12 cellular contexts compared by ENCODE assay signal in genomic region chr15:40088929-40089755, GRCh38. TPM values are rescaled to one million over a fixed set of nuclear protein-coding genes. Genes with fewer than 3 reads are reported as not detected.
DNase-seq lines count a peak whose midpoint lies in the region; ATAC-seq and TF ChIP-seq lines count a peak whose summit lies in the region.
"Had no signal": no experiment of that assay in that cellular context is flagged by ENCODE, and none has a peak within 500 bp of the region (broad histone marks: within the 10 kb centered on the region; RNA-seq: fewer than 3 reads in every experiment).

No MANE protein-coding gene starts in this region.

- H3K27me3 ChIP-seq in Caco-2 (replicated peaks; ENCODE audit: control insufficient read depth, insufficient read depth, low read length) (no peaks in the 10 kb centered on the region), neuronal stem cell (ENCODE audit: control insufficient read depth in 3 of 3, insufficient read depth in 3 of 3, low read depth in 1 of 3, low read length in 3 of 3) (peaks cover 0 to 21% (median 0%) of the 10 kb centered on the region in 3 experiments), lower lobe of right lung (ENCODE audit: low read depth) (no peaks in the 10 kb centered on the region)

- no peak overlapping the region for H2AK5ac ChIP-seq in neuronal stem cell (ENCODE audit: low read depth, low read length)

- H3K9me3 Mint-ChIP-seq in Caco-2 (ENCODE audit: unreplicated experiment) = no peaks in the 10 kb centered on the region
- H3K9me3 Mint-ChIP-seq in natural killer cell treated with Interleukin-12 subunit alpha and Interleukin-12 subunit beta and Interleukin-15 and Interleukin-18, amount 100 ng/mL, for 72 hours = no peaks in the 10 kb centered on the region
- H3K9me3 Mint-ChIP-seq: activated CD4-positive, alpha-beta memory T cell treated with anti-CD3 and anti-CD28 coated beads for 36 hours; activated naive CD4-positive, alpha-beta T cell treated with anti-CD3 and anti-CD28 coated beads, Interleukin-2, amount 10 ng/mL, durations not matched to agents 7 days and 5 days had no signal

- no peak overlapping the region for H3K4ac ChIP-seq in neuronal stem cell (ENCODE audit: low read length)

- H3K4me3 ChIP-seq in Caco-2 (ENCODE audit: low read depth, low read length) (no peak overlapping the region), neuronal stem cell (ENCODE audit: low read length in 2 of 2) (peak overlapping the region in 1 of 2 donors; percentile 11), lower lobe of right lung (no peak overlapping the region)
- H3K4me3 ChIP-seq: dorsolateral prefrontal cortex had no signal

- no TSS peak for BruUV-seq in Caco-2 (replicated peaks; lab: Mats Ljungman, UMichigan)

- H3K14ac ChIP-seq in neuronal stem cell (ENCODE audit: low read length) = no peak overlapping the region

- H2BK12ac ChIP-seq in neuronal stem cell (ENCODE audit: low read length) = no peak overlapping the region

- H3K36me3 ChIP-seq in Caco-2 (ENCODE audit: control insufficient read depth, insufficient read depth, low read length) = peaks cover 7% of the 10 kb centered on the region
- no peaks in the 10 kb centered on the region for H3K36me3 ChIP-seq in neuronal stem cell (replicated peaks in 1 of 2; ENCODE audit: control insufficient read depth in 2 of 2, insufficient read depth in 2 of 2, low read length in 2 of 2)
- peaks cover 25% of the 10 kb centered on the region for H3K36me3 ChIP-seq in lower lobe of right lung

- no peak overlapping the region for H4K91ac ChIP-seq in neuronal stem cell (ENCODE audit: low read depth, low read length, poor library complexity)

- no peak overlapping the region for H3K9ac ChIP-seq in neuronal stem cell (ENCODE audit: low read depth, low read length, poor library complexity)

- no peak for TF ChIP-seq CTCF in Caco-2 (IDR thresholded peaks at IDR 0.05; ENCODE audit: insufficient read depth in 1 of 2, low read depth in 1 of 2, low read length in 1 of 2, severe bottlenecking in 1 of 2, unreplicated experiment in 1 of 2)
- no peak for TF ChIP-seq CTCF in lower lobe of right lung (IDR thresholded peaks at IDR 0.05)

- intact Hi-C loops in Caco-2 (cut with micrococcal nuclease; ENCODE audit: unreplicated experiment) (loop anchor here (1.0 kb wide), 3 partner anchors 9 to 44 kb away; no protein-coding TSS in a partner anchor), lower lobe of right lung (cut with DNase I) (no loop called here)

- H3K79me1 ChIP-seq in neuronal stem cell (ENCODE audit: low read depth, low read length) = no peaks in the 10 kb centered on the region

- peaks cover 83% of the 10 kb centered on the region for H3K4me1 ChIP-seq in Caco-2
- peaks cover 56 to 65% of the 10 kb centered on the region in 2 donors for H3K4me1 ChIP-seq in neuronal stem cell (ENCODE audit: control insufficient read depth in 2 of 2, insufficient read depth in 1 of 2, low read depth in 1 of 2, low read length in 2 of 2)
- peaks cover 45% of the 10 kb centered on the region for H3K4me1 ChIP-seq in lower lobe of right lung

- POLR2A ChIA-PET in Caco-2 (lab: Charles Lee) = interaction anchor here (1.1 to 1.6 kb wide), 3 partner anchors 9 to 18 kb away, joined by 4 to 16 read pairs (median 9); no protein-coding TSS in a partner anchor

- H3K9me3 ChIP-seq in Caco-2 (no peaks in the 10 kb centered on the region), neuronal stem cell (replicated peaks in 1 of 2; ENCODE audit: control insufficient read depth in 2 of 2, insufficient read depth in 1 of 2, low read depth in 1 of 2, low read length in 2 of 2) (no peaks in the 10 kb centered on the region), lower lobe of right lung (no peaks in the 10 kb centered on the region)

- peak overlapping the region; percentile 90 for H3K27ac Mint-ChIP-seq in Caco-2 (ENCODE audit: unreplicated experiment)
- no peak overlapping the region for H3K27ac Mint-ChIP-seq in natural killer cell treated with Interleukin-12 subunit alpha and Interleukin-12 subunit beta and Interleukin-15 and Interleukin-18, amount 100 ng/mL, for 72 hours
- H3K27ac Mint-ChIP-seq: activated CD4-positive, alpha-beta memory T cell treated with anti-CD3 and anti-CD28 coated beads for 36 hours; activated naive CD4-positive, alpha-beta T cell treated with anti-CD3 and anti-CD28 coated beads, Interleukin-2, amount 10 ng/mL, durations not matched to agents 7 days and 5 days had no signal

- no peak overlapping the region for H2BK15ac ChIP-seq in neuronal stem cell (ENCODE audit: low read length)

- H4K8ac ChIP-seq in neuronal stem cell (ENCODE audit: low read depth, low read length) = no peak overlapping the region

- peak overlapping the region; percentile 44 for H2AFZ ChIP-seq in neuronal stem cell (ENCODE audit: low read length)

- peaks cover 41% of the 10 kb centered on the region for H3K4me1 Mint-ChIP-seq in Caco-2 (ENCODE audit: low read depth, unreplicated experiment)
- H3K4me1 Mint-ChIP-seq in natural killer cell treated with Interleukin-12 subunit alpha and Interleukin-12 subunit beta and Interleukin-15 and Interleukin-18, amount 100 ng/mL, for 72 hours (ENCODE audit: low read depth in 2 of 2) = no peaks in the 10 kb centered on the region

- WGBS in neuronal stem cell (ENCODE audit: extremely low coverage in 2 of 2, insufficient read length in 2 of 2, insufficient replicate concordance in 1 of 2), 2 donors = no CpG with 5 or more reads among the region's 7 CpGs

- CTCF ChIA-PET in Caco-2 (lab: Charles Lee) = interaction anchor here (0.7 to 1.7 kb wide), 9 partner anchors 8 to 128 kb away, joined by 3 to 10 read pairs (median 3); no protein-coding TSS in a partner anchor

- DNase-seq in Caco-2 (peak; percentile 80 to 83), NCI-H2227 treated with DMSO at 0.1 percent for 48 hours (lab: John Stamatoyannopoulos, UW) (peak; percentile 27), ecto neural progenitor cell (ENCODE audit: low spot score) (peak; percentile 89), neuronal stem cell (ENCODE audit: low spot score) (no peak), NCI-H1694 treated with DMSO at 0.1 percent for 48 hours (lab: John Stamatoyannopoulos, UW) (no peak), lower lobe of right lung (no peak)
- no peak for DNase-seq in natural killer cell treated with Interleukin-12 subunit alpha and Interleukin-12 subunit beta and Interleukin-15 and Interleukin-18, amount 100 ng/mL, for 72 hours (ENCODE audit: low spot score)
- DNase-seq: activated CD4-positive, alpha-beta memory T cell treated with anti-CD3 and anti-CD28 coated beads for 36 hours; activated naive CD4-positive, alpha-beta T cell treated with anti-CD3 and anti-CD28 coated beads, Interleukin-2, amount 10 ng/mL, durations not matched to agents 7 days and 5 days; NCI-H524 treated with DMSO at 0.1 percent for 48 hours had no signal

- no peaks in the 10 kb centered on the region for H3K27me3 Mint-ChIP-seq in Caco-2 (ENCODE audit: insufficient read depth, unreplicated experiment)
- peaks cover 0 to 3% of the 10 kb centered on the region in 2 donors for H3K27me3 Mint-ChIP-seq in natural killer cell treated with Interleukin-12 subunit alpha and Interleukin-12 subunit beta and Interleukin-15 and Interleukin-18, amount 100 ng/mL, for 72 hours

- H3K4me2 ChIP-seq in neuronal stem cell (ENCODE audit: insufficient read depth, low read length, poor library complexity, severe bottlenecking) = peak overlapping the region; percentile 41

- peak overlapping the region; percentile 81 for H3K18ac ChIP-seq in neuronal stem cell (ENCODE audit: low read length)

- ATAC-seq in lower lobe of right lung (no peak), GM21367 (IDR thresholded peaks at IDR 0.05; ENCODE audit: unreplicated experiment) (no peak)
- no peak for ATAC-seq in natural killer cell treated with Interleukin-12 subunit alpha and Interleukin-12 subunit beta and Interleukin-15 and Interleukin-18, amount 100 ng/mL, for 72 hours

- H3K27ac ChIP-seq in neuronal stem cell (replicated peaks; ENCODE audit: low read length) = peak overlapping the region; percentile 37
- no peak overlapping the region for H3K27ac ChIP-seq in lower lobe of right lung
- H3K27ac ChIP-seq: dorsolateral prefrontal cortex had no signal

- H2BK5ac ChIP-seq in neuronal stem cell (ENCODE audit: low read length) = no peak overlapping the region

- no peak overlapping the region for H2BK120ac ChIP-seq in neuronal stem cell (ENCODE audit: low read depth, low read length)

- no peak overlapping the region for H3K23ac ChIP-seq in neuronal stem cell (ENCODE audit: low read depth, low read length, poor library complexity)

- H3K36me3 Mint-ChIP-seq in Caco-2 (ENCODE audit: insufficient read depth, unreplicated experiment) = peaks cover 51% of the 10 kb centered on the region
- H3K36me3 Mint-ChIP-seq in natural killer cell treated with Interleukin-12 subunit alpha and Interleukin-12 subunit beta and Interleukin-15 and Interleukin-18, amount 100 ng/mL, for 72 hours = no peaks in the 10 kb centered on the region
- H3K36me3 Mint-ChIP-seq: activated CD4-positive, alpha-beta memory T cell treated with anti-CD3 and anti-CD28 coated beads for 36 hours had no signal

- H3K4me3 Mint-ChIP-seq in Caco-2 (ENCODE audit: unreplicated experiment) = peak overlapping the region; percentile 45
- H3K4me3 Mint-ChIP-seq in natural killer cell treated with Interleukin-12 subunit alpha and Interleukin-12 subunit beta and Interleukin-15 and Interleukin-18, amount 100 ng/mL, for 72 hours = no peak overlapping the region
- H3K4me3 Mint-ChIP-seq: activated CD4-positive, alpha-beta memory T cell treated with anti-CD3 and anti-CD28 coated beads for 36 hours; activated naive CD4-positive, alpha-beta T cell treated with anti-CD3 and anti-CD28 coated beads, Interleukin-2, amount 10 ng/mL, durations not matched to agents 7 days and 5 days had no signal

RNA-seq across cellular contexts. Expression of gene BMF, which starts 19.5 kb away (rescaled TPM):
- total RNA-seq in Caco-2 (2022) (78.2 and 81.5 TPM in 2 replicates), lower lobe of right lung (17.2 TPM)
- 6.6 TPM for polyA plus RNA-seq in neuronal stem cell (2013, experiment 1 of 2)
- 6.6 TPM for polyA plus RNA-seq in neuronal stem cell (2013, experiment 2 of 2)
- total RNA-seq in natural killer cell treated with Interleukin-12 subunit alpha and Interleukin-12 subunit beta and Interleukin-15 and Interleukin-18, amount 100 ng/mL, for 72 hours = 1 to 10 TPM; 1.8 to 4.6 TPM

RNA-seq across cellular contexts. Expression of gene SRP14, which starts 50.2 kb away (rescaled TPM):
- total RNA-seq in Caco-2 (2022) = 220 and 223 TPM in 2 replicates
- polyA plus RNA-seq in neuronal stem cell (2013, experiment 1 of 2) = 655 TPM
- 647 TPM for polyA plus RNA-seq in neuronal stem cell (2013, experiment 2 of 2)
- 138 TPM for total RNA-seq in lower lobe of right lung
- 100 to 1,000 TPM in 1 of 2 donors, 10 to 100 TPM in 1; 92.6 to 137 TPM for total RNA-seq in natural killer cell treated with Interleukin-12 subunit alpha and Interleukin-12 subunit beta and Interleukin-15 and Interleukin-18, amount 100 ng/mL, for 72 hours

Comparison
In these comparisons a context has a peak if more than half of its experiments do, and no peak if none do; other contexts are left out.
1. DNase-seq: peak in Caco-2 (2 of 2), NCI-H2227 treated with DMSO at 0.1 percent for 48 hours (single experiment) and ecto neural progenitor cell (single experiment); none in neuronal stem cell (single experiment), NCI-H1694 treated with DMSO at 0.1 percent for 48 hours (single experiment), lower lobe of right lung (single experiment) and natural killer cell treated with Interleukin-12 subunit alpha and Interleukin-12 subunit beta and Interleukin-15 and Interleukin-18, amount 100 ng/mL, for 72 hours (single experiment).